Comparison of ENCODE assay signal across 26 cellular contexts in genomic region chr15:85762039-85762755, GRCh38. TPM values are rescaled to one million over a fixed set of nuclear protein-coding genes. Genes with fewer than 3 reads are reported as not detected.
DNase-seq lines count a peak whose midpoint lies in the region; ATAC-seq, FAIRE-seq and TF ChIP-seq lines count a peak whose summit lies in the region.
"Had no signal": no experiment of that assay in that cellular context is flagged by ENCODE, and none has a peak within 500 bp of the region (broad histone marks: within the 10 kb centered on the region; RNA-seq: fewer than 3 reads in every experiment).

No MANE protein-coding gene starts in this region.

- H3K9me3 Mint-ChIP-seq in activated naive CD4-positive, alpha-beta T cell treated with anti-CD3 and anti-CD28 coated beads, Interleukin-2, amount 50 U/mL, for 72 hours = no peaks in the 10 kb centered on the region
- H3K9me3 Mint-ChIP-seq in activated naive CD4-positive, alpha-beta T cell treated with anti-CD3 and anti-CD28 coated beads, Interleukin-2, amount 10 ng/mL, durations not matched to agents 7 days and 5 days = no peaks in the 10 kb centered on the region
- no peaks in the 10 kb centered on the region for H3K9me3 Mint-ChIP-seq in activated T-helper 17 cell treated with anti-CD3 and anti-CD28 coated beads, Interleukin-2, amount 50 U/mL, for 72 hours
- H3K9me3 Mint-ChIP-seq in stimulated activated effector memory CD8-positive, alpha-beta T cell treated with anti-CD3 and anti-CD28 coated beads, Interleukin-12 subunit alpha, Interleukin-12 subunit beta, amount 100 ng/mL, for 72 hours = no peaks in the 10 kb centered on the region
- H3K9me3 Mint-ChIP-seq: activated T-cell treated with anti-CD3 and anti-CD28 coated beads, Interleukin-2, amount 50 U/mL, for 4 hours; effector memory CD8-positive, alpha-beta T cell; natural killer cell; T-helper 2 cell treated with Interferon-gamma antibody and Interleukin-4, amounts not matched to agents 5 μg/mL and 100 μg/mL, for 36 hours had no signal

- TF ChIP-seq POLR2A in body of pancreas (IDR thresholded peaks at IDR 0.05) = no peak

- H3K27ac ChIP-seq in kidney (ENCODE audit: low read depth in 2 of 2, low read length in 2 of 2) (peak overlapping the region in 1 of 2 donors; percentile 15), body of pancreas (no peak overlapping the region)
- H3K27ac ChIP-seq: 22Rv1, coronary artery, suprapubic skin had no signal

- intact Hi-C loops in kidney (cut with DNase I) (no loop called here), body of pancreas (cut with DNase I) (no loop called here)

- no peak for FAIRE-seq in kidney (lab: Jason Lieb, UNC)
- FAIRE-seq: frontal cortex, GM18507, pancreas had no signal

- CTCF ChIA-PET in activated naive CD4-positive, alpha-beta T cell treated with anti-CD3 and anti-CD28 coated beads, Interleukin-2, amount 10 ng/mL, durations not matched to agents 7 days and 5 days (lab: Charles Lee) = interaction anchor here (0.8 to 1.0 kb wide), 2 partner anchors 9 to 28 kb away, joined by 3 read pairs; no protein-coding TSS in a partner anchor

- no peak overlapping the region for H3K9ac ChIP-seq in kidney (ENCODE audit: low read length in 2 of 2)

- H3K4me3 Mint-ChIP-seq in activated naive CD4-positive, alpha-beta T cell treated with anti-CD3 and anti-CD28 coated beads, Interleukin-2, amount 10 ng/mL, durations not matched to agents 7 days and 5 days = no peak overlapping the region
- no peak overlapping the region for H3K4me3 Mint-ChIP-seq in activated T-helper 17 cell treated with anti-CD3 and anti-CD28 coated beads, Interleukin-2, amount 50 U/mL, for 72 hours
- H3K4me3 Mint-ChIP-seq in stimulated activated effector memory CD8-positive, alpha-beta T cell treated with anti-CD3 and anti-CD28 coated beads, Interleukin-12 subunit alpha, Interleukin-12 subunit beta, amount 100 ng/mL, for 72 hours = no peak overlapping the region
- H3K4me3 Mint-ChIP-seq: activated T-cell treated with anti-CD3 and anti-CD28 coated beads, Interleukin-2, amount 50 U/mL, for 4 hours; CD14-positive monocyte; effector memory CD8-positive, alpha-beta T cell; natural killer cell; T-helper 2 cell treated with Interferon-gamma antibody and Interleukin-4, amounts not matched to agents 5 μg/mL and 100 μg/mL, for 36 hours had no signal

- H3K27ac Mint-ChIP-seq in activated naive CD4-positive, alpha-beta T cell treated with anti-CD3 and anti-CD28 coated beads, Interleukin-2, amount 50 U/mL, for 72 hours = peak overlapping the region; percentile 75 to 84
- no peak overlapping the region for H3K27ac Mint-ChIP-seq in activated naive CD4-positive, alpha-beta T cell treated with anti-CD3 and anti-CD28 coated beads, Interleukin-2, amount 10 ng/mL, durations not matched to agents 7 days and 5 days
- H3K27ac Mint-ChIP-seq in activated T-helper 17 cell treated with anti-CD3 and anti-CD28 coated beads, Interleukin-2, amount 50 U/mL, for 72 hours = peak overlapping the region; percentile 28
- peak overlapping the region; percentile 53 for H3K27ac Mint-ChIP-seq in stimulated activated effector memory CD8-positive, alpha-beta T cell treated with anti-CD3 and anti-CD28 coated beads, Interleukin-12 subunit alpha, Interleukin-12 subunit beta, amount 100 ng/mL, for 72 hours
- H3K27ac Mint-ChIP-seq: effector memory CD8-positive, alpha-beta T cell; natural killer cell; T-helper 2 cell treated with Interferon-gamma antibody and Interleukin-4, amounts not matched to agents 5 μg/mL and 100 μg/mL, for 36 hours had no signal

- TF ChIP-seq CTCF in kidney (IDR thresholded peaks at IDR 0.05; ENCODE audit: borderline replicate concordance, extremely low read depth, insufficient read depth) (no peak), body of pancreas (IDR thresholded peaks at IDR 0.05) (no peak)

- no peak overlapping the region for H3K4me3 ChIP-seq in kidney (ENCODE audit: low read length in 2 of 2)
- H3K4me3 ChIP-seq in body of pancreas = no peak overlapping the region
- H3K4me3 ChIP-seq: breast epithelium, coronary artery, left lung, pancreas, suprapubic skin had no signal

- H3K36me3 Mint-ChIP-seq in activated naive CD4-positive, alpha-beta T cell treated with anti-CD3 and anti-CD28 coated beads, Interleukin-2, amount 50 U/mL, for 72 hours = no peaks in the 10 kb centered on the region
- peaks cover 4% of the 10 kb centered on the region for H3K36me3 Mint-ChIP-seq in activated naive CD4-positive, alpha-beta T cell treated with anti-CD3 and anti-CD28 coated beads, Interleukin-2, amount 10 ng/mL, durations not matched to agents 7 days and 5 days
- H3K36me3 Mint-ChIP-seq in activated T-helper 17 cell treated with anti-CD3 and anti-CD28 coated beads, Interleukin-2, amount 50 U/mL, for 72 hours (ENCODE audit: low read depth) = no peaks in the 10 kb centered on the region
- H3K36me3 Mint-ChIP-seq in stimulated activated effector memory CD8-positive, alpha-beta T cell treated with anti-CD3 and anti-CD28 coated beads, Interleukin-12 subunit alpha, Interleukin-12 subunit beta, amount 100 ng/mL, for 72 hours = no peaks in the 10 kb centered on the region
- H3K36me3 Mint-ChIP-seq: CD14-positive monocyte, natural killer cell had no signal

- DNase-seq in activated naive CD4-positive, alpha-beta T cell treated with anti-CD3 and anti-CD28 coated beads, Interleukin-2, amount 50 U/mL, for 72 hours (ENCODE audit: low spot score in 2 of 2) = no peak
- DNase-seq in activated naive CD4-positive, alpha-beta T cell treated with anti-CD3 and anti-CD28 coated beads, Interleukin-2, amount 10 ng/mL, durations not matched to agents 7 days and 5 days = no peak
- DNase-seq in kidney = peak; percentile 74
- DNase-seq in stimulated activated effector memory CD8-positive, alpha-beta T cell treated with anti-CD3 and anti-CD28 coated beads, Interleukin-12 subunit alpha, Interleukin-12 subunit beta, amount 100 ng/mL, for 72 hours (ENCODE audit: low spot score in 2 of 2) = no peak
- DNase-seq in body of pancreas = no peak
- no peak for DNase-seq in Kasumi-1 (lab: John Stamatoyannopoulos, UW)
- DNase-seq: activated CD4-positive, alpha-beta T cell treated with anti-CD3 and anti-CD28 coated beads for 4 hours; activated T-cell treated with anti-CD3 and anti-CD28 coated beads, Interleukin-2, amount 50 U/mL, for 4 hours; effector memory CD8-positive, alpha-beta T cell; natural killer cell; NCI-H1436 treated with DMSO at 0.1 percent for 48 hours; NCI-H345; stimulated activated CD4-positive, alpha-beta T cell treated with anti-CD3 and anti-CD28 coated beads, Interleukin-12 subunit alpha, Interleukin-12 subunit beta, amount 100 ng/mL, for 4 hours; stimulated activated CD4-positive, alpha-beta T cell treated with anti-CD3 and anti-CD28 coated beads, Interleukin-4, amount 100 ng/mL, for 1 hour had no signal

- no peaks in the 10 kb centered on the region for H3K27me3 Mint-ChIP-seq in activated naive CD4-positive, alpha-beta T cell treated with anti-CD3 and anti-CD28 coated beads, Interleukin-2, amount 10 ng/mL, durations not matched to agents 7 days and 5 days
- H3K27me3 Mint-ChIP-seq in activated T-helper 17 cell treated with anti-CD3 and anti-CD28 coated beads, Interleukin-2, amount 50 U/mL, for 72 hours = no peaks in the 10 kb centered on the region
- H3K27me3 Mint-ChIP-seq: effector memory CD8-positive, alpha-beta T cell had no signal

- H3K4me1 ChIP-seq in kidney (ENCODE audit: control insufficient read depth in 1 of 2, insufficient read depth in 1 of 2, low read depth in 1 of 2, low read length in 2 of 2) (peaks cover 28 to 32% of the 10 kb centered on the region in 2 donors), body of pancreas (peaks cover 39% of the 10 kb centered on the region)

- ATAC-seq in activated naive CD4-positive, alpha-beta T cell treated with anti-CD3 and anti-CD28 coated beads, Interleukin-2, amount 50 U/mL, for 72 hours = no peak
- ATAC-seq in activated T-helper 17 cell treated with anti-CD3 and anti-CD28 coated beads, Interleukin-2, amount 50 U/mL, for 72 hours (replicated peaks) = no peak
- ATAC-seq in stimulated activated effector memory CD8-positive, alpha-beta T cell treated with anti-CD3 and anti-CD28 coated beads, Interleukin-12 subunit alpha, Interleukin-12 subunit beta, amount 100 ng/mL, for 72 hours = no peak
- ATAC-seq in body of pancreas (no peak), esophagus mucosa (no peak)
- ATAC-seq: activated T-cell treated with anti-CD3 and anti-CD28 coated beads, Interleukin-2, amount 50 U/mL, for 4 hours; effector memory CD8-positive, alpha-beta T cell; natural killer cell; pancreas had no signal

- WGBS in body of pancreas, 2 donors = 68 to 94% methylated on average over 3 to 15 of the region's 15 CpGs

- no peaks in the 10 kb centered on the region for H3K4me1 Mint-ChIP-seq in activated naive CD4-positive, alpha-beta T cell treated with anti-CD3 and anti-CD28 coated beads, Interleukin-2, amount 10 ng/mL, durations not matched to agents 7 days and 5 days
- peaks cover 3% of the 10 kb centered on the region for H3K4me1 Mint-ChIP-seq in activated T-helper 17 cell treated with anti-CD3 and anti-CD28 coated beads, Interleukin-2, amount 50 U/mL, for 72 hours
- H3K4me1 Mint-ChIP-seq in stimulated activated effector memory CD8-positive, alpha-beta T cell treated with anti-CD3 and anti-CD28 coated beads, Interleukin-12 subunit alpha, Interleukin-12 subunit beta, amount 100 ng/mL, for 72 hours = peaks cover 7% of the 10 kb centered on the region
- H3K4me1 Mint-ChIP-seq: CD14-positive monocyte had no signal

- H3K9me3 ChIP-seq in kidney (ENCODE audit: control insufficient read depth in 1 of 2, low read length in 2 of 2) (no peaks in the 10 kb centered on the region), body of pancreas (no peaks in the 10 kb centered on the region)
- H3K9me3 ChIP-seq: breast epithelium, left lung, pancreas, suprapubic skin had no signal

- no peaks in the 10 kb centered on the region for H3K27me3 ChIP-seq in body of pancreas
- H3K27me3 ChIP-seq: breast epithelium, left lung, pancreas, suprapubic skin had no signal

- peaks cover 0 to 4% of the 10 kb centered on the region in 2 donors for H3K36me3 ChIP-seq in kidney (ENCODE audit: control insufficient read depth in 1 of 2, insufficient read depth in 2 of 2, low read length in 2 of 2)
- no peaks in the 10 kb centered on the region for H3K36me3 ChIP-seq in body of pancreas (replicated peaks in 1 of 2; ENCODE audit: insufficient read depth in 1 of 2, low read depth in 2 of 2)
- H3K36me3 ChIP-seq: breast epithelium, pancreas had no signal

RNA-seq across cellular contexts. Expression of gene KLHL25, which starts 32.5 kb away (rescaled TPM):
- total RNA-seq in activated naive CD4-positive, alpha-beta T cell treated with anti-CD3 and anti-CD28 coated beads, Interleukin-2, amount 50 U/mL, for 72 hours = 1 to 10 TPM; 6.0 to 9.2 TPM
- 1 to 10 TPM; 3.4 to 4.6 TPM for total RNA-seq in activated T-helper 17 cell treated with anti-CD3 and anti-CD28 coated beads, Interleukin-2, amount 50 U/mL, for 72 hours
- total RNA-seq in kidney = 8.4 TPM
- 5.3 TPM for polyA plus RNA-seq in kidney (ENCODE audit: insufficient read depth, low read depth, low replicate concordance)
- total RNA-seq in body of pancreas = 1 to 10 TPM; 1.3 to 7.6 TPM
- total RNA-seq in esophagus mucosa = 4.8 TPM
